ENCODE assay signal across 29 cellular contexts in genomic region chr6:75199856-75200255, GRCh38. TPM values are rescaled to one million over a fixed set of nuclear protein-coding genes. Genes with fewer than 3 reads are reported as not detected.
A peak's percentile ranks its signal among the peaks of the same experiment; 100 is the strongest.
DNase-seq lines count a peak whose midpoint lies in the region; ATAC-seq and TF ChIP-seq lines count a peak whose summit lies in the region.
"Had no signal": no experiment of that assay in that cellular context is flagged by ENCODE, and none has a peak within 500 bp of the region (broad histone marks: within the 10 kb centered on the region; RNA-seq: fewer than 3 reads in every experiment).

No MANE protein-coding gene starts in this region.

- no peak for TF ChIP-seq EP300 in esophagus muscularis mucosa (IDR thresholded peaks at IDR 0.05)

- DNase-seq in M059J (ENCODE audit: low read depth) (peak; percentile 57), esophagus muscularis mucosa (ENCODE audit: extremely low spot score) (no peak), osteoblast (ENCODE audit: insufficient read length, low spot score, missing footprints) (no peak), superior temporal gyrus (ENCODE audit: extremely low spot score) (no peak), NCI-H774 (lab: John Stamatoyannopoulos, UW) (no peak)
- DNase-seq: 8988T; activated CD4-positive, alpha-beta memory T cell treated with anti-CD3 and anti-CD28 coated beads for 36 hours; activated CD4-positive, CD25-positive, alpha-beta regulatory T cell treated with anti-CD3 and anti-CD28 coated beads, Interleukin-2, amount 50 U/mL, for 72 hours; activated CD8-positive, alpha-beta memory T cell treated with anti-CD3 and anti-CD28 coated beads, Interleukin-2, amount 50 U/mL, for 4 hours; activated naive CD4-positive, alpha-beta T cell treated with anti-CD3 and anti-CD28 coated beads for 36 hours; AML-193; CD4-positive, alpha-beta memory T cell; colonic mucosa; effector memory CD8-positive, alpha-beta T cell; KG1; kidney; mucosa of descending colon; NCI-H1417 treated with DMSO at 0.1 percent for 48 hours; NCI-H2081; NCI-H345; ovary; retina; SJCRH30; T-cell had no signal

- peak overlapping the region; percentile 15; the same call in 1 of the 2 replicates for H3K27ac ChIP-seq in ACC112 (ENCODE audit: low read depth, low read length)
- peak overlapping the region; percentile 40 to 96 (median 94) for H3K27ac ChIP-seq in esophagus muscularis mucosa (replicated peaks in 1 of 4)
- peak overlapping the region; percentile 98 for H3K27ac ChIP-seq in osteoblast (ENCODE audit: low read depth, low read length)
- H3K27ac ChIP-seq: colonic mucosa, ovary, SJCRH30 had no signal

- peaks cover 14% of the 10 kb centered on the region for H4K20me1 ChIP-seq in osteoblast (ENCODE audit: insufficient read depth, low read length)

- H3K36me3 ChIP-seq in ACC112 (ENCODE audit: insufficient read depth, low read length) (peaks cover 8% of the 10 kb centered on the region), esophagus muscularis mucosa (no peaks in the 10 kb centered on the region), osteoblast (ENCODE audit: insufficient read depth, low read length) (peaks cover 51% of the 10 kb centered on the region)
- H3K36me3 ChIP-seq: colonic mucosa, ovary, SJCRH30 had no signal

- H3K27me3 ChIP-seq in ACC112 (ENCODE audit: insufficient read depth, low read length) (no peaks in the 10 kb centered on the region), esophagus muscularis mucosa (peaks cover 0 to 5% (median 0%) of the 10 kb centered on the region in 4 donors), osteoblast (ENCODE audit: insufficient read depth, low read length) (no peaks in the 10 kb centered on the region)
- H3K27me3 ChIP-seq: ovary, SJCRH30 had no signal

- intact Hi-C loops in esophagus muscularis mucosa (cut with DNase I), result loop anchor here (5.0 to 10.0 kb wide), 3 partner anchors 83 to 595 kb away; no protein-coding TSS in a partner anchor

- TF ChIP-seq CTCF in esophagus muscularis mucosa (IDR thresholded peaks at IDR 0.05) (no peak), osteoblast (IDR thresholded peaks at IDR 0.05; ENCODE audit: extremely low read depth, low read depth, low read length) (no peak)

- H3K79me2 ChIP-seq in ACC112 (ENCODE audit: control insufficient read depth, insufficient read depth, low read length, unreplicated experiment) (peaks cover 35% of the 10 kb centered on the region), osteoblast (ENCODE audit: insufficient read depth, low read length) (peaks cover 59% of the 10 kb centered on the region)

- peak overlapping the region; percentile 94 for H3K4me2 ChIP-seq in osteoblast (ENCODE audit: insufficient read depth, low read length)

- 67% methylated on average over 3 of the region's 3 CpGs for WGBS in esophagus muscularis mucosa

- peak overlapping the region; percentile 44 for H2AFZ ChIP-seq in ACC112 (ENCODE audit: low read length, unreplicated experiment)
- no peak overlapping the region for H2AFZ ChIP-seq in osteoblast (ENCODE audit: low read length)

- H3K4me1 ChIP-seq in ACC112 (ENCODE audit: control insufficient read depth, insufficient read depth, low read length, unreplicated experiment), result peaks cover 30% of the 10 kb centered on the region
- peaks cover 10 to 75% (median 67%) of the 10 kb centered on the region in 4 donors for H3K4me1 ChIP-seq in esophagus muscularis mucosa
- peaks cover 58% of the 10 kb centered on the region for H3K4me1 ChIP-seq in osteoblast (ENCODE audit: insufficient read depth, low read length)
- H3K4me1 ChIP-seq: colonic mucosa had no signal

- H3K4me3 ChIP-seq in ACC112 (ENCODE audit: low read depth, low read length) (peak overlapping the region; percentile 56), esophagus muscularis mucosa (no peak overlapping the region), osteoblast (ENCODE audit: insufficient read depth, low read length) (peak overlapping the region; percentile 12)
- H3K4me3 ChIP-seq: colonic mucosa, mucosa of descending colon, ovary, SJCRH30 had no signal

- TF ChIP-seq POLR2A in esophagus muscularis mucosa (IDR thresholded peaks at IDR 0.05; ENCODE audit: low read depth), result no peak

- H3K9me3 ChIP-seq in esophagus muscularis mucosa (no peaks in the 10 kb centered on the region), osteoblast (ENCODE audit: low read depth, low read length) (no peaks in the 10 kb centered on the region)
- H3K9me3 ChIP-seq: colonic mucosa, mucosa of descending colon, ovary, SJCRH30 had no signal

- ATAC-seq in HG03521 (IDR thresholded peaks at IDR 0.05; ENCODE audit: unreplicated experiment) (no peak), HG03520 (IDR thresholded peaks at IDR 0.05; ENCODE audit: unreplicated experiment) (no peak)
- ATAC-seq: effector memory CD8-positive, alpha-beta T cell; esophagus mucosa; mucosa of descending colon; natural killer cell treated with Interleukin-12 subunit alpha and Interleukin-12 subunit beta and Interleukin-15 and Interleukin-18, amount 100 ng/mL, for 72 hours; T-cell had no signal

RNA-seq across cellular contexts. Expression of gene COL12A1, which starts 6.0 kb away (rescaled TPM):
- total RNA-seq in M059J (2014; rRNA removed; shearing (Covaris generic)), result 147 and 336 TPM in 2 replicates
- 100 to 1,000 TPM; 309 to 477 (median 376) TPM for total RNA-seq in esophagus muscularis mucosa
- total RNA-seq in osteoblast, result 1,393 and 1,591 TPM in 2 replicates
- total RNA-seq: activated CD4-positive, alpha-beta memory T cell treated with anti-CD3 and anti-CD28 coated beads for 36 hours; CD4-positive, alpha-beta memory T cell; natural killer cell treated with Interleukin-12 subunit alpha and Interleukin-12 subunit beta and Interleukin-15 and Interleukin-18, amount 100 ng/mL, for 72 hours had no signal

RNA-seq across cellular contexts. Expression of gene COX7A2, which starts 43.7 kb away (rescaled TPM):
- 333 and 839 TPM in 2 replicates for total RNA-seq in M059J (2014; rRNA removed; shearing (Covaris generic))
- total RNA-seq in esophagus muscularis mucosa, result 100 to 1,000 TPM; 126 to 480 (median 300) TPM
- total RNA-seq in osteoblast, result 72.0 and 80.7 TPM in 2 replicates

Comparison
In these comparisons a context has a peak if more than half of its experiments do, and no peak if none do; other contexts are left out.
1. H3K27ac ChIP-seq: peak in every context shown above with its lines; median percentile 98 in osteoblast; 94 in esophagus muscularis mucosa; 15 in ACC112.
2. H3K4me3 ChIP-seq: peak in ACC112 (single experiment) and osteoblast (single experiment); none in esophagus muscularis mucosa (0 of 4).